ENCODE assay signal across 22 cellular contexts in the genomic region with DNA sequence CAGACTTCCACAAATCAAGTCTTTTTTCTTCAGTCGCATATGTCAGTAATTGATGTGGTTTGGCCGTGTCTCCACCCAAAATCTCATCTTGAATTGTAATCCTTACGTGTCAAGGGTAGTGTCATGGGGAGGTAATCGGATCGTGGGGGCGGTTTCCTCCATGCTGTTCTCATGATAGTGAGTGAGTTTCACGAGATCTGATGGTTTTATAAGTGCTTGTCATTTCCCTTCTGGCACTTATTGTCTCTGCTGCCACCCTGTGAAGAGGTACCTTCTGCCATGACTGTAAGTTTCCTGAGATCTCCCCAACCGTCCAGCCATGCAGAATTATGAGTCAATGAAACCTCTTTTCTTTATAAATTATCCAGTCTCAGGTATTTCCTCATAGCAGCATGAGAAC.
A peak's percentile ranks its signal among the peaks of the same experiment; 100 is the strongest.
DNase-seq lines count a peak whose midpoint lies in the region; ATAC-seq and TF ChIP-seq lines count a peak whose summit lies in the region.
"Had no signal": no experiment of that assay in that cellular context is flagged by ENCODE, and none has a peak within 500 bp of the region (broad histone marks: within the 10 kb centered on the region; RNA-seq: fewer than 3 reads in every experiment).

No MANE protein-coding gene starts in this region.

- no peaks in the 10 kb centered on the region for H3K27me3 Mint-ChIP-seq in GM23338 (ENCODE audit: insufficient read depth, low read depth, poor library complexity)

- H2AFZ ChIP-seq in GM23338 (no peak overlapping the region), OCI-LY7 (ENCODE audit: low read length) (no peak overlapping the region)

- H3F3A ChIP-seq in GM23338 (replicated peaks; ENCODE audit: low read depth), result no peaks in the 10 kb centered on the region

- intact Hi-C loops in OCI-LY7 (cut with micrococcal nuclease; ENCODE audit: unreplicated experiment), result no loop called here

- ATAC-seq in activated CD4-positive, CD25-positive, alpha-beta regulatory T cell treated with anti-CD3 and anti-CD28 coated beads, Interleukin-2, amount 50 U/mL, for 24 hours, result peak; percentile 54 to 64
- ATAC-seq in GM23338, result no peak
- ATAC-seq: lower lobe of right lung, psoas muscle had no signal

- H3K4me2 ChIP-seq in GM23338 (no peak overlapping the region), OCI-LY7 (ENCODE audit: low read length) (no peak overlapping the region)

- H3K9me3 Mint-ChIP-seq in GM23338, result no peaks in the 10 kb centered on the region

- no peak for DNase-seq in activated CD4-positive, CD25-positive, alpha-beta regulatory T cell (lab: John Stamatoyannopoulos, UW)
- DNase-seq in SW480 (ENCODE audit: low spot score) (peak; percentile 64), GM23338 (ENCODE audit: low spot score) (no peak), OCI-LY7 (ENCODE audit: low spot score) (no peak), D341Med (ENCODE audit: low spot score) (no peak)
- DNase-seq in central memory CD4-positive, alpha-beta T cell, result peak; percentile 21
- DNase-seq in stimulated activated CD4-positive, alpha-beta T cell treated with anti-CD3 and anti-CD28 coated beads, Interleukin-2, amount 100 ng/mL, for 4 hours (ENCODE audit: low read depth), result peak; percentile 24
- DNase-seq: DND-41, glutamatergic neuron, GOT3, immature natural killer cell, Karpas-422, lower lobe of right lung, naive B cell, NCI-H2227 treated with DMSO at 0.1 percent for 48 hours, psoas muscle, SHP77 treated with DMSO at 0.1 percent for 48 hours had no signal

- no peaks in the 10 kb centered on the region for H4K20me1 ChIP-seq in GM23338 (replicated peaks; ENCODE audit: insufficient read depth)
- no peaks in the 10 kb centered on the region for H4K20me1 ChIP-seq in OCI-LY7 (ENCODE audit: insufficient read depth, low read length)

- peaks cover 25% of the 10 kb centered on the region for H3K4me1 Mint-ChIP-seq in GM23338
- H3K4me1 Mint-ChIP-seq: naive B cell had no signal

- H3K9me3 ChIP-seq in OCI-LY7 (ENCODE audit: low read length), result no peaks in the 10 kb centered on the region
- H3K9me3 ChIP-seq: lower lobe of right lung, psoas muscle, tibial nerve had no signal

- no peaks in the 10 kb centered on the region for H3K36me3 ChIP-seq in GM23338 (ENCODE audit: insufficient read depth)
- H3K36me3 ChIP-seq in OCI-LY7 (ENCODE audit: insufficient read depth, low read length), result no peaks in the 10 kb centered on the region
- H3K36me3 ChIP-seq: lower lobe of right lung, tibial nerve had no signal

- H3K27ac ChIP-seq in GM23338 (ENCODE audit: low read depth) (no peak overlapping the region), OCI-LY7 (ENCODE audit: low read depth, low read length, poor library complexity, severe bottlenecking) (no peak overlapping the region)
- H3K27ac ChIP-seq: 22Rv1, C4-2B, epithelial cell of prostate, lower lobe of right lung, psoas muscle, tibial nerve had no signal

- H3K27ac Mint-ChIP-seq in GM23338, result no peak overlapping the region
- H3K27ac Mint-ChIP-seq: immature natural killer cell, naive B cell had no signal

- TF ChIP-seq CTCF in GM23338 (conservative IDR thresholded peaks at IDR 0.05; ENCODE audit: low read depth in 2 of 2) (no peak), OCI-LY7 (conservative IDR thresholded peaks at IDR 0.05; ENCODE audit: low read length) (no peak)

- no peak overlapping the region for H3K4me3 Mint-ChIP-seq in GM23338
- H3K4me3 Mint-ChIP-seq: immature natural killer cell, naive B cell had no signal

- H3K9me2 ChIP-seq in GM23338 (ENCODE audit: insufficient read depth) (peaks cover 5% of the 10 kb centered on the region; the same call in 1 of the 2 replicates), OCI-LY7 (ENCODE audit: insufficient read depth, low read length) (no peaks in the 10 kb centered on the region)

- H3K4me3 ChIP-seq in GM23338 (no peak overlapping the region), OCI-LY7 (ENCODE audit: low read depth, low read length, poor library complexity, severe bottlenecking) (no peak overlapping the region)
- H3K4me3 ChIP-seq: lower lobe of right lung, psoas muscle, tibial nerve had no signal

- no TSS peak for BruUV-seq in OCI-LY7 (replicated peaks; lab: Mats Ljungman, UMichigan)

- POLR2A ChIA-PET in OCI-LY7 (lab: Charles Lee), result no interaction called here

- CTCF ChIA-PET in OCI-LY7 (lab: Charles Lee; ENCODE audit: unreplicated experiment), result no interaction called here

- no peaks in the 10 kb centered on the region for H3K27me3 ChIP-seq in GM23338 (ENCODE audit: insufficient read depth)
- H3K27me3 ChIP-seq: tibial nerve had no signal

- H3K4me1 ChIP-seq in GM23338 (ENCODE audit: insufficient read depth) (peaks cover 6% of the 10 kb centered on the region), OCI-LY7 (ENCODE audit: insufficient read depth, low read length, poor library complexity, severe bottlenecking) (no peaks in the 10 kb centered on the region)

- no peaks in the 10 kb centered on the region for H3K79me2 ChIP-seq in GM23338 (replicated peaks; ENCODE audit: insufficient read depth)
- no peaks in the 10 kb centered on the region for H3K79me2 ChIP-seq in OCI-LY7 (ENCODE audit: insufficient read depth, low read depth, low read length)

- no peaks in the 10 kb centered on the region for H3K36me3 Mint-ChIP-seq in GM23338 (ENCODE audit: low read depth)
- H3K36me3 Mint-ChIP-seq: immature natural killer cell, naive B cell had no signal

TF ChIP-seq in GM23338, 12 proteins besides CTCF, POLR2A, EP300 and RAD21 (continues in another document):
- TF ChIP-seq ZNF462 (CRISPR knock-in tag; IDR thresholded peaks at IDR 0.05) (no peak), POLR2AphosphoS5 (IDR thresholded peaks at IDR 0.05; ENCODE audit: low read depth) (no peak), ZNF114 (CRISPR knock-in tag; IDR thresholded peaks at IDR 0.05) (no peak), ETS1 (IDR thresholded peaks at IDR 0.05) (no peak)

Comparison
In these comparisons a context has a peak if more than half of its experiments do, and no peak if none do; other contexts are left out.
1. DNase-seq: peak in SW480 (single experiment), central memory CD4-positive, alpha-beta T cell (single experiment) and stimulated activated CD4-positive, alpha-beta T cell treated with anti-CD3 and anti-CD28 coated beads, Interleukin-2, amount 100 ng/mL, for 4 hours (single experiment); none in activated CD4-positive, CD25-positive, alpha-beta regulatory T cell (0 of 4), GM23338 (single experiment), OCI-LY7 (single experiment) and D341Med (single experiment).